22 cellular contexts compared by ENCODE assay signal in genomic region chr10:33279791-33280190, GRCh38. TPM values are rescaled to one million over a fixed set of nuclear protein-coding genes. Genes with fewer than 3 reads are reported as not detected.
A peak's percentile ranks its signal among the peaks of the same experiment; 100 is the strongest.
DNase-seq lines count a peak whose midpoint lies in the region; ATAC-seq and TF ChIP-seq lines count a peak whose summit lies in the region.
"Had no signal": no experiment of that assay in that cellular context is flagged by ENCODE, and none has a peak within 500 bp of the region (broad histone marks: within the 10 kb centered on the region; RNA-seq: fewer than 3 reads in every experiment).

No MANE protein-coding gene starts in this region.

- peaks cover 18% of the 10 kb centered on the region for H3K4me1 ChIP-seq in BE2C
- peaks cover 61% of the 10 kb centered on the region for H3K4me1 ChIP-seq in Panc1 (ENCODE audit: control insufficient read depth, insufficient read depth, low read length)

- in situ Hi-C loops in Panc1 (cut with HindIII; ENCODE audit: low pct_unique_long_range_greater_than_20kb, low sequenced_read_pairs), result no loop called here

- ATAC-seq in Panc1 (no peak), GM18868 (IDR thresholded peaks at IDR 0.05; ENCODE audit: unreplicated experiment) (no peak)
- ATAC-seq: activated naive CD4-positive, alpha-beta T cell treated with anti-CD3 and anti-CD28 coated beads, Interleukin-2, amount 50 U/mL, for 72 hours; GM12878; left lobe of liver; stimulated activated memory B cell treated with anti-CD40 and anti-IgM and Interleukin-4, amounts not matched to agents 10 μg/mL and 1 μg/mL and 100 μg/mL, for 72 hours had no signal

- H3K4me3 ChIP-seq in BE2C (ENCODE audit: low read depth, low read length) (no peak overlapping the region), Panc1 (ENCODE audit: low read depth in 2 of 2, low read length in 2 of 2) (no peak overlapping the region)
- H3K4me3 ChIP-seq: GM12878, testis had no signal

- peak overlapping the region; percentile 73 for H3K27ac Mint-ChIP-seq in nephron progenitor cell
- H3K27ac Mint-ChIP-seq: activated naive CD4-positive, alpha-beta T cell treated with anti-CD3 and anti-CD28 coated beads, Interleukin-2, amount 50 U/mL, for 72 hours; stimulated activated memory B cell treated with anti-CD40 and anti-IgM and Interleukin-4, amounts not matched to agents 10 μg/mL and 1 μg/mL and 100 μg/mL, for 72 hours; T-helper 2 cell treated with Interferon-gamma antibody and Interleukin-4, amounts not matched to agents 5 μg/mL and 100 μg/mL, for 36 hours had no signal

- no peaks in the 10 kb centered on the region; the same call in 1 of the 2 replicates for H3K36me3 ChIP-seq in BE2C
- no peaks in the 10 kb centered on the region for H3K36me3 ChIP-seq in Panc1 (ENCODE audit: control insufficient read depth, insufficient read depth, low read length)
- H3K36me3 ChIP-seq: WERI-Rb-1 had no signal

- H3K27ac ChIP-seq in Panc1 (ENCODE audit: low read length), result peak overlapping the region; percentile 100
- H3K27ac ChIP-seq: testis, WERI-Rb-1 had no signal

- H3K4me3 Mint-ChIP-seq in nephron progenitor cell, result no peak overlapping the region
- H3K4me3 Mint-ChIP-seq: nephron; stimulated activated memory B cell treated with anti-CD40 and anti-IgM and Interleukin-4, amounts not matched to agents 10 μg/mL and 1 μg/mL and 100 μg/mL, for 72 hours; T-helper 2 cell treated with Interferon-gamma antibody and Interleukin-4, amounts not matched to agents 5 μg/mL and 100 μg/mL, for 36 hours had no signal

- CTCF ChIA-PET in Panc1 (lab: Charles Lee) (no interaction called here), GM10248 (lab: Yijun Ruan, JAX) (interaction anchor here (1.6 kb wide), 1 partner anchor 25 kb away, joined by 4 read pairs; no protein-coding TSS in a partner anchor)

- no TSS peak for BruUV-seq in Panc1 (replicated peaks; lab: Mats Ljungman, UMichigan)

- POLR2A ChIA-PET in Panc1 (lab: Charles Lee), result no interaction called here
- POLR2A ChIA-PET in GM10248 (lab: Yijun Ruan, JAX), result no interaction called here

- TF ChIP-seq CTCF in BE2C (IDR thresholded peaks at IDR 0.05; ENCODE audit: low read depth, low read length) (no peak), Panc1 (IDR thresholded peaks at IDR 0.05) (no peak), nephron progenitor cell (IDR thresholded peaks at IDR 0.05) (no peak), GM10248 (IDR thresholded peaks at IDR 0.05; ENCODE audit: control extremely low read depth, extremely low read depth, low read depth, missing control alignments) (no peak)

- no peaks in the 10 kb centered on the region for H3K9me3 Mint-ChIP-seq in nephron progenitor cell
- H3K9me3 Mint-ChIP-seq: activated naive CD4-positive, alpha-beta T cell treated with anti-CD3 and anti-CD28 coated beads, Interleukin-2, amount 50 U/mL, for 72 hours; nephron; stimulated activated memory B cell treated with anti-CD40 and anti-IgM and Interleukin-4, amounts not matched to agents 10 μg/mL and 1 μg/mL and 100 μg/mL, for 72 hours; T-helper 2 cell treated with Interferon-gamma antibody and Interleukin-4, amounts not matched to agents 5 μg/mL and 100 μg/mL, for 36 hours had no signal

- H3K9me3 ChIP-seq in BE2C, result no peaks in the 10 kb centered on the region
- H3K9me3 ChIP-seq in Panc1 (ENCODE audit: control insufficient read depth, insufficient read depth, low read depth, low read length), result no peaks in the 10 kb centered on the region
- H3K9me3 ChIP-seq: testis had no signal

- DNase-seq in BE2C (peak; percentile 23), Panc1 (ENCODE audit: low read depth, low spot score) (no peak), fibroblast of gingiva (ENCODE audit: low read depth) (peak; percentile 50), nephron progenitor cell (no peak), GM10248 (ENCODE audit: extremely low spot score) (no peak), DMS114 treated with DMSO at 0.1 percent for 48 hours (lab: John Stamatoyannopoulos, UW; ENCODE audit: unreplicated experiment) (no peak)
- no peak for DNase-seq in stimulated activated CD4-positive, alpha-beta T cell treated with anti-CD3 and anti-CD28 coated beads, Interleukin-4, amount 100 ng/mL, for 1 hour
- DNase-seq: DMS153; effector CD4-positive, alpha-beta T cell; midbrain; NCI-H1092 treated with DMSO at 0.1 percent for 48 hours; NCI-H2081; testis; WERI-Rb-1 had no signal

- no peaks in the 10 kb centered on the region for H3K27me3 Mint-ChIP-seq in nephron progenitor cell (ENCODE audit: low read depth, poor library complexity)

- peaks cover 26% of the 10 kb centered on the region for H3K4me1 Mint-ChIP-seq in nephron progenitor cell
- H3K4me1 Mint-ChIP-seq: stimulated activated memory B cell treated with anti-CD40 and anti-IgM and Interleukin-4, amounts not matched to agents 10 μg/mL and 1 μg/mL and 100 μg/mL, for 72 hours had no signal

- peaks cover 79% of the 10 kb centered on the region for H3K36me3 Mint-ChIP-seq in nephron progenitor cell (ENCODE audit: low read depth)
- H3K36me3 Mint-ChIP-seq: activated naive CD4-positive, alpha-beta T cell treated with anti-CD3 and anti-CD28 coated beads, Interleukin-2, amount 50 U/mL, for 72 hours; stimulated activated memory B cell treated with anti-CD40 and anti-IgM and Interleukin-4, amounts not matched to agents 10 μg/mL and 1 μg/mL and 100 μg/mL, for 72 hours had no signal

- H3K27me3 ChIP-seq in BE2C (no peaks in the 10 kb centered on the region), Panc1 (ENCODE audit: control insufficient read depth, insufficient read depth, low read length) (no peaks in the 10 kb centered on the region)
- H3K27me3 ChIP-seq: testis had no signal

- intact Hi-C loops in Panc1 (cut with micrococcal nuclease; ENCODE audit: unreplicated experiment), result no loop called here

RNA-seq across cellular contexts. Expression of gene NRP1, which starts 54.7 kb away (rescaled TPM):
- 56.6 TPM for polyA plus RNA-seq in BE2C (2012; ENCODE audit: insufficient read depth, insufficient read length, low read depth)
- total RNA-seq in Panc1 (2021; ENCODE audit: unreplicated experiment), result 93.4 TPM
- polyA plus RNA-seq in Panc1 (2012; ENCODE audit: insufficient read length), result 75.5 TPM
- total RNA-seq: OCI-LY7 had no signal

Comparison
In these comparisons a context has a peak if more than half of its experiments do, and no peak if none do; other contexts are left out.
1. DNase-seq: peak in BE2C (single experiment) and fibroblast of gingiva (single experiment); none in Panc1 (single experiment), nephron progenitor cell (single experiment), stimulated activated CD4-positive, alpha-beta T cell treated with anti-CD3 and anti-CD28 coated beads, Interleukin-4, amount 100 ng/mL, for 1 hour (single experiment), GM10248 (single experiment) and DMS114 treated with DMSO at 0.1 percent for 48 hours (single experiment).